ENCODE assay signal across 8 cellular contexts in the genomic region with DNA sequence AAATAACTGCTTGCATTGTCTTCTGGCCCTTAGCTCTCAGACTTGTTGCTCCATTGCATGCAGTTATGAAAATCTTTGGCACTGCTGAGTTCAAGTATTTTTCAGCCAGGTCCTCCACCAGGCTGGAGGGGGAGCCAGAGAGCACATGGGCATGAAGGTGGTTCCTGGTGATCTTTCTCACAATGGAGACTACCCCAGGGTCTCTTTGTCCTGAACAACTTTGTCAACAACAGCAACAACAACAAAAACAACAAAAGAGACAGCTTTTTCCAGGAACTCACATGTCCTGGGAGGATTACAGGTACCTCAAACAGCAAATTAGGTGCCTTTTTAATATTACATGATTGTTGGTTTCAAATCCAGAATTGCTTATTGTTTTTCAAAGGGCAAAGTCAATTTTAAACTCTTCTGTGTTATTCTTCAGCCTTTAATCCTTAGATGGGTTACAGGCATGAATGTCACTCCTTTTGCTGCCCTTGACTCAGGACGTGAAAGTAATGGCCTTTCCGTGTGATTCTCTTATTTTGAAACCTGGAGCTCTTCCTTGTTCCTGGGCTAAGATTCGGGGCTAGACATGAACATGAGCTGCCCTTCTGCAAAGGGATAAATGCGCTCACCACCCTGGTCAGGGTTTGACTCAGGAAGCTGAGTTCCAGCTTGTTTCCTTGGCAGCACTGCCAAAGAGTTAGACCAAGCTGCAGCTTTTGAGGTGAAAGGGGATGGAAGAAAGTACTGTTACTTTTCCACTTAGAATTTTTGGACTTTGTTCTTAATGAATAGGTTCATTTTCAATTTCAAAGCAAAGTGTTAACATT. TPM values are rescaled to one million over a fixed set of nuclear protein-coding genes. Genes with fewer than 3 reads are reported as not detected.
DNase-seq lines count a peak whose midpoint lies in the region; ATAC-seq, FAIRE-seq and TF ChIP-seq lines count a peak whose summit lies in the region.

No MANE protein-coding gene starts in this region.

- H3K4me3 ChIP-seq in AG04450 (ENCODE audit: low read depth, low read length): peak overlapping the region; percentile 84
- no peak overlapping the region for H3K4me3 ChIP-seq in body of pancreas
- peak overlapping the region in 1 of 3 experiments; percentile 67 for H3K4me3 ChIP-seq in keratinocyte (ENCODE audit: control insufficient read depth in 2 of 3, extremely low read depth in 1 of 3, insufficient read depth in 2 of 3, low read depth in 1 of 3, low read length in 3 of 3)

- peak overlapping the region; percentile 91 for H3K4me2 ChIP-seq in keratinocyte (ENCODE audit: control insufficient read depth, extremely low read depth, insufficient read depth, low read depth, low read length)

- dilution Hi-C loops in keratinocyte (cut with MboI; ENCODE audit: extremely low pct_ligation_motif_present, low sequenced_read_pairs): no loop called here

- peak; percentile 89 for TF ChIP-seq CTCF in AG04450 (IDR thresholded peaks at IDR 0.05; ENCODE audit: low read depth, low read length)
- TF ChIP-seq CTCF in body of pancreas (IDR thresholded peaks at IDR 0.05): peak in 6 of 7 experiments; percentile 38 to 56 (median 48)
- peak; percentile 73 to 87 (median 81) for TF ChIP-seq CTCF in keratinocyte (optimal IDR thresholded peaks at IDR 0.05 in 1 of 3, IDR thresholded peaks at IDR 0.05 in 1 of 3, conservative IDR thresholded peaks at IDR 0.05 in 1 of 3; ENCODE audit: extremely low read depth in 1 of 3, insufficient read depth in 2 of 3, low read length in 3 of 3)

- CTCF ChIA-PET in AG04450 (lab: Charles Lee): interaction anchor here (0.9 to 4.3 kb wide), 20 partner anchors 9 to 654 kb away, joined by 3 to 93 read pairs (median 4); no protein-coding TSS in a partner anchor

- H3K9me1 ChIP-seq in keratinocyte (ENCODE audit: control insufficient read depth, extremely low read depth, insufficient read depth, low read length): no peaks in the 10 kb centered on the region

- DNase-seq in AG04450 (ENCODE audit: low read depth, low spot score) (no peak), HCEC 1CT (peak; percentile 62), T-helper 1 cell (peak in 4 of 5 donors; percentile 40 to 77 (median 58)), body of pancreas (peak; percentile 25 to 53 (median 48)), keratinocyte (ENCODE audit: low read depth, low spot score) (no peak), NCI-H345 treated with DMSO at 0.1 percent for 48 hours (lab: John Stamatoyannopoulos, UW; ENCODE audit: unreplicated experiment) (no peak), kidney glomerular epithelial cell (lab: John Stamatoyannopoulos, UW) (no peak)
- peak; percentile 53 for DNase-seq in stimulated activated CD4-positive, alpha-beta T cell treated with anti-CD3 and anti-CD28 coated beads, Interleukin-2, amount 100 ng/mL, for 4 hours (ENCODE audit: low read depth)

- no peaks in the 10 kb centered on the region for H4K20me1 ChIP-seq in keratinocyte (ENCODE audit: control insufficient read depth, extremely low read depth, insufficient read depth, low read length)

- 78 to 87% methylated on average over 4 of the region's 4 CpGs for WGBS in body of pancreas, 2 donors

- peak; percentile 66 for FAIRE-seq in keratinocyte (lab: Jason Lieb, UNC)

- POLR2A ChIA-PET in AG04450 (lab: Yijun Ruan, JAX): interaction anchor here (0.6 to 1.3 kb wide), 5 partner anchors 12 to 193 kb away, joined by 3 to 4 read pairs (median 3); no protein-coding TSS in a partner anchor

- no peak for TF ChIP-seq POLR2A in body of pancreas (IDR thresholded peaks at IDR 0.05)

- H3K36me3 ChIP-seq in body of pancreas (replicated peaks in 1 of 2; ENCODE audit: insufficient read depth in 1 of 2, low read depth in 2 of 2) (no peaks in the 10 kb centered on the region), keratinocyte (ENCODE audit: control insufficient read depth in 2 of 2, extremely low read depth in 1 of 2, insufficient read depth in 2 of 2, low read length in 2 of 2) (no peaks in the 10 kb centered on the region)

- no peaks in the 10 kb centered on the region for H3K79me2 ChIP-seq in keratinocyte (ENCODE audit: control insufficient read depth, insufficient read depth, low read length)

- peaks cover 20% of the 10 kb centered on the region for H3K27me3 ChIP-seq in AG04450 (ENCODE audit: control insufficient read depth, insufficient read depth, low read length)
- H3K27me3 ChIP-seq in body of pancreas: peaks cover 0 to 3% of the 10 kb centered on the region in 2 donors
- peaks cover 35% of the 10 kb centered on the region for H3K27me3 ChIP-seq in keratinocyte (ENCODE audit: control insufficient read depth, extremely low read depth, insufficient read depth, low read length)

- H3K27ac ChIP-seq in AG04450 (ENCODE audit: low read depth, low read length): no peak overlapping the region
- H3K27ac ChIP-seq in body of pancreas: no peak overlapping the region
- no peak overlapping the region for H3K27ac ChIP-seq in keratinocyte (ENCODE audit: control insufficient read depth, insufficient read depth, low read length)

- H3K9ac ChIP-seq in keratinocyte (ENCODE audit: control insufficient read depth, extremely low read depth, insufficient read depth, low read length): peak overlapping the region; percentile 52

- H2AFZ ChIP-seq in keratinocyte (ENCODE audit: control insufficient read depth, low read length): no peak overlapping the region

- intact Hi-C loops in body of pancreas (cut with DNase I): no loop called here

- peak; percentile 36 for ATAC-seq in body of pancreas

- H3K4me1 ChIP-seq in body of pancreas (peaks cover 26% of the 10 kb centered on the region), keratinocyte (ENCODE audit: control insufficient read depth, extremely low read depth, insufficient read depth, low read length) (peaks cover 24% of the 10 kb centered on the region)

- H3K9me3 ChIP-seq in AG04450 (ENCODE audit: control insufficient read depth, insufficient read depth, low read length): peaks cover 4% of the 10 kb centered on the region; the same call in 1 of the 2 replicates
- H3K9me3 ChIP-seq in body of pancreas: no peaks in the 10 kb centered on the region
- H3K9me3 ChIP-seq in keratinocyte (ENCODE audit: control insufficient read depth, low read depth, low read length): no peaks in the 10 kb centered on the region

RNA-seq across cellular contexts. Expression of a gene that starts 1.8 kb away (rescaled TPM):
- polyA plus RNA-seq in AG04450 (2011; rRNA removed) (141 TPM in 2 replicates), keratinocyte (0.56 to 2.3 TPM (median 1.5 TPM) in 3 replicates)
- polyA minus RNA-seq in AG04450 (2011; rRNA and poly(A)+ RNA removed): 32.8 and 38.8 TPM in 2 replicates
- 100 to 1,000 TPM in 1 of 2 donors, 10 to 100 TPM in 1; 66.3 to 112 TPM for total RNA-seq in body of pancreas
- 1.4 TPM for polyA plus RNA-seq in keratinocyte (2011; ENCODE audit: low read depth)
- 0.95 and 1.2 TPM in 2 replicates for polyA plus RNA-seq in keratinocyte (2011; cell fraction: cytosol; rRNA removed)
- polyA plus RNA-seq in keratinocyte (2011; cell fraction: nucleus; rRNA removed): 0.59 and 0.76 TPM in 2 replicates
- polyA plus RNA-seq in keratinocyte (2012; ENCODE audit: low replicate concordance): 0.32 and 0.83 TPM in 2 replicates
- polyA minus RNA-seq in keratinocyte: 0.43 TPM in 1 of 3 replicates, not detected in the others
- not detected for polyA minus RNA-seq in keratinocyte (2011; cell fraction: cytosol; rRNA and poly(A)+ RNA removed)
- polyA minus RNA-seq in keratinocyte (2011; cell fraction: nucleus; rRNA and poly(A)+ RNA removed): not detected in 2 replicates

Comparison
In these comparisons a context has a peak if more than half of its experiments do, and no peak if none do; other contexts are left out.
1. DNase-seq: peak in HCEC 1CT (single experiment), T-helper 1 cell (4 of 5), body of pancreas (4 of 4) and stimulated activated CD4-positive, alpha-beta T cell treated with anti-CD3 and anti-CD28 coated beads, Interleukin-2, amount 100 ng/mL, for 4 hours (single experiment); none in AG04450 (single experiment), keratinocyte (single experiment), NCI-H345 treated with DMSO at 0.1 percent for 48 hours (single experiment) and kidney glomerular epithelial cell (single experiment).
2. RNA of a gene that starts 1.8 kb away (polyA plus RNA-seq): 141 TPM in AG04450; 0.32 to 2.3 TPM in keratinocyte; every median in the first group is over 10 times any median in the second.
3. Peak in every context shown above with its lines, with median percentiles within 50 percentile points of each other: CTCF ChIP-seq.